In genomic region chr5:175321927-175322532, GRCh38 we compare ENCODE assay signal across 10 cellular contexts.
DNase-seq lines count a peak whose midpoint lies in the region; ATAC-seq lines count a peak whose summit lies in the region.
"Had no signal": no experiment of that assay in that cellular context is flagged by ENCODE, and none has a peak within 500 bp of the region (broad histone marks: within the 10 kb centered on the region; RNA-seq: fewer than 3 reads in every experiment).

No MANE protein-coding gene starts in this region.

- ATAC-seq in HG02759 (IDR thresholded peaks at IDR 0.05; ENCODE audit: unreplicated experiment) = no peak
- ATAC-seq: sciatic nerve had no signal

- intact Hi-C loops in posterior cingulate gyrus (cut with DNase I) = no loop called here

- peak; percentile 26 for DNase-seq in activated CD4-positive, alpha-beta T cell treated with anti-CD3 and anti-CD28 coated beads for 48 hours
- DNase-seq in activated CD4-positive, alpha-beta T cell treated with anti-CD3 and anti-CD28 coated beads for 1 hour = no peak
- peak; percentile 5 for DNase-seq in NOMO-1 treated with DMSO at 0.1 percent for 48 hours (lab: John Stamatoyannopoulos, UW; ENCODE audit: unreplicated experiment)
- DNase-seq in effector CD4-positive, alpha-beta T cell = peak; percentile 2
- DNase-seq in renal cortical epithelial cell (ENCODE audit: low read depth) = peak; percentile 2
- no peak for DNase-seq in posterior cingulate gyrus
- no peak for DNase-seq in hepatic stellate cell (ENCODE audit: low spot score)
- DNase-seq: transverse colon had no signal

Comparison
In these comparisons a context has a peak if more than half of its experiments do, and no peak if none do; other contexts are left out.
1. DNase-seq: peak in activated CD4-positive, alpha-beta T cell treated with anti-CD3 and anti-CD28 coated beads for 48 hours (single experiment), NOMO-1 treated with DMSO at 0.1 percent for 48 hours (single experiment), effector CD4-positive, alpha-beta T cell (single experiment) and renal cortical epithelial cell (single experiment); none in activated CD4-positive, alpha-beta T cell treated with anti-CD3 and anti-CD28 coated beads for 1 hour (single experiment), posterior cingulate gyrus (0 of 10) and hepatic stellate cell (single experiment).